ENCODE assay signal across 10 cellular contexts in the genomic region with DNA sequence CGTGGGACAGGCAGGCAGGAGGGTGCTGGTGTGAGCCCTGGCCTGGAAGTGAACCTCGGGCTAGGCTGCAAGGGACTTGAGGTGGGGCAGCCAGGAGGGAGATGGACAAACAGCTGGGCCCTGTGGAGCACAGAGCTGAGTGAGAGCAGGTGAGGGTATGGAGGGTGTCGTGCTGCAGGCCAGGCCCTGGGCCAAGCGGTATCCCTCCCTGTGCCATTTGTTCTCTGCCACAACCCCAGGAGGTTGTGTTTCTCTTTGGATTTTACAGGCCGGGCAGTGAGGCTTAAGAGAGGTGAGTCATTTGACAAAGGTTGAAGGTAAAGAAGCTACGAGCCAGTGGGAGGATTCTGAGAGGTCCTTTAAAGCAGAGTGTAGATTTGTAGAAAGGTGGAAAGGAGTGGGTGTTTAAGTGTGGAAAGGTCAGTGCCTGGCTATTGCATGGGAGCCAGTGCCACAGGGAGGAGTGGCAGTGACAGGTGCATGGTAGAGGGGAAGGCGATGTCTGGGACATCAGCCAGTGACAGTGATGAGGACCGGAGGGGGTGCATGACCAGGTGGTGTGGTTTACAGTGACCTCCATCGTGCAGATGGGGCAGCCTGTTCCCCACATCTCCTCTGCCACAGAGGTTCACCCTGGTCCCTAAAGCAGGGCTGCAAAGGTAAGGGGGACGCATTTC. TPM values are rescaled to one million over a fixed set of nuclear protein-coding genes. Genes with fewer than 3 reads are reported as not detected.
DNase-seq lines count a peak whose midpoint lies in the region; ATAC-seq and TF ChIP-seq lines count a peak whose summit lies in the region.
"Had no signal": no experiment of that assay in that cellular context is flagged by ENCODE, and none has a peak within 500 bp of the region (broad histone marks: within the 10 kb centered on the region; RNA-seq: fewer than 3 reads in every experiment).

No MANE protein-coding gene starts in this region.

- peak overlapping the region; percentile 87 for H2AK5ac ChIP-seq in trophoblast cell (ENCODE audit: low read length)

- H2AFZ ChIP-seq in trophoblast cell (ENCODE audit: insufficient read depth, low read length, poor library complexity) = peak overlapping the region; percentile 41
- H2AFZ ChIP-seq: parathyroid adenoma had no signal

- peak overlapping the region; percentile 92 for H2BK120ac ChIP-seq in trophoblast cell (ENCODE audit: insufficient read depth, low read length, poor library complexity)

- H3K4ac ChIP-seq in trophoblast cell (ENCODE audit: low read depth, low read length) = peak overlapping the region; percentile 41

- H3K27me3 ChIP-seq in Panc1 (ENCODE audit: control insufficient read depth, insufficient read depth, low read length) (no peaks in the 10 kb centered on the region), foreskin keratinocyte (no peaks in the 10 kb centered on the region), trophoblast cell (ENCODE audit: insufficient read depth, low read length) (no peaks in the 10 kb centered on the region)

- no peak for TF ChIP-seq CTCF in Panc1 (IDR thresholded peaks at IDR 0.05)
- TF ChIP-seq CTCF in foreskin keratinocyte (conservative IDR thresholded peaks at IDR 0.05) = no peak

- H3K4me1 ChIP-seq in Panc1 (ENCODE audit: control insufficient read depth, insufficient read depth, low read length) (0 out of 2 replicates have a peak, but pooled peaks cover 8% of the 10 kb centered on the region), foreskin keratinocyte (no peaks in the 10 kb centered on the region), trophoblast cell (ENCODE audit: control insufficient read depth in 1 of 2, insufficient read depth in 2 of 2, low read length in 2 of 2) (peaks cover 19 to 24% of the 10 kb centered on the region in 2 experiments)
- H3K4me1 ChIP-seq: parathyroid adenoma had no signal

- no peaks in the 10 kb centered on the region for H3K79me2 ChIP-seq in trophoblast cell (ENCODE audit: control insufficient read depth, insufficient read depth, low read length, poor library complexity)
- H3K79me2 ChIP-seq: parathyroid adenoma had no signal

- intact Hi-C loops in Panc1 (cut with micrococcal nuclease; ENCODE audit: unreplicated experiment) = no loop called here

- peak overlapping the region; percentile 38 for H3K4me2 ChIP-seq in trophoblast cell (ENCODE audit: low read length)

- H2BK12ac ChIP-seq in trophoblast cell (ENCODE audit: low read length) = peak overlapping the region; percentile 85

- H3K4me3 ChIP-seq in Panc1 (ENCODE audit: low read depth in 2 of 2, low read length in 2 of 2) (no peak overlapping the region), trophoblast cell (ENCODE audit: low read depth, low read length) (no peak overlapping the region)

- ATAC-seq in Panc1 = peak; percentile 46
- peak; percentile 8 for ATAC-seq in foreskin keratinocyte
- no peak for ATAC-seq in HG03442 (IDR thresholded peaks at IDR 0.05; ENCODE audit: unreplicated experiment)
- ATAC-seq in GM19463 (IDR thresholded peaks at IDR 0.05; ENCODE audit: unreplicated experiment) = no peak
- ATAC-seq in GM21423 (IDR thresholded peaks at IDR 0.05; ENCODE audit: unreplicated experiment) = no peak

- DNase-seq in DMS53 treated with DMSO at 0.1 percent for 48 hours (lab: John Stamatoyannopoulos, UW; ENCODE audit: unreplicated experiment) (peak; percentile 57), Panc1 (ENCODE audit: low read depth, low spot score) (no peak), foreskin keratinocyte (no peak), trophoblast cell (no peak), putamen (ENCODE audit: low spot score) (no peak)

- no peaks in the 10 kb centered on the region for H3K36me3 ChIP-seq in Panc1 (ENCODE audit: control insufficient read depth, insufficient read depth, low read length)
- peaks cover 0 to 3% of the 10 kb centered on the region in 2 experiments for H3K36me3 ChIP-seq in trophoblast cell (ENCODE audit: control insufficient read depth in 1 of 2, insufficient read depth in 2 of 2, low read length in 2 of 2)

- H3K14ac ChIP-seq in trophoblast cell (ENCODE audit: low read length) = peak overlapping the region; percentile 78

- peak overlapping the region; percentile 79 for H3K18ac ChIP-seq in trophoblast cell (ENCODE audit: low read length)

- no TSS peak for BruUV-seq in Panc1 (replicated peaks; lab: Mats Ljungman, UMichigan)

- no peak overlapping the region for H3K9ac ChIP-seq in trophoblast cell (ENCODE audit: low read length)
- H3K9ac ChIP-seq: parathyroid adenoma had no signal

- peak overlapping the region; percentile 9 for H4K12ac ChIP-seq in trophoblast cell (ENCODE audit: low read depth, low read length)

- no peak overlapping the region for H3K23ac ChIP-seq in trophoblast cell (ENCODE audit: low read length)

- CTCF ChIA-PET in Panc1 (lab: Charles Lee) = interaction anchor here (0.5 to 0.6 kb wide), 4 partner anchors 8 to 669 kb away, joined by 3 to 4 read pairs (median 3); no protein-coding TSS in a partner anchor

- WGBS in trophoblast cell (ENCODE audit: extremely low coverage, insufficient coverage, insufficient read length) = no CpG with 5 or more reads among the region's 10 CpGs

- H3K27ac ChIP-seq in Panc1 (ENCODE audit: low read length) (no peak overlapping the region), foreskin keratinocyte (no peak overlapping the region), trophoblast cell (ENCODE audit: low read depth, low read length) (peak overlapping the region; percentile 92)
- H3K27ac ChIP-seq: C4-2B, parathyroid adenoma had no signal

- H3K79me1 ChIP-seq in trophoblast cell (ENCODE audit: low read length) = peaks cover 13% of the 10 kb centered on the region

- no peaks in the 10 kb centered on the region for H3K9me3 ChIP-seq in Panc1 (ENCODE audit: control insufficient read depth, insufficient read depth, low read depth, low read length)
- H3K9me3 ChIP-seq in trophoblast cell (ENCODE audit: insufficient read depth, low read depth, low read length) = peaks cover 2% of the 10 kb centered on the region

- POLR2A ChIA-PET in Panc1 (lab: Charles Lee) = no interaction called here

- H4K91ac ChIP-seq in trophoblast cell (ENCODE audit: low read depth, low read length) = peak overlapping the region; percentile 96

- H4K8ac ChIP-seq in trophoblast cell (ENCODE audit: low read depth, low read length) = peak overlapping the region; percentile 73

- peak overlapping the region; percentile 79 for H2BK5ac ChIP-seq in trophoblast cell (ENCODE audit: low read depth, low read length, poor library complexity)

- in situ Hi-C loops in Panc1 (cut with HindIII; ENCODE audit: low pct_unique_long_range_greater_than_20kb, low sequenced_read_pairs) = no loop called here

RNA-seq across cellular contexts. Expression of gene GMPR, which starts 39.8 kb away (rescaled TPM):
- total RNA-seq in Panc1 (2021; ENCODE audit: unreplicated experiment) (3.5 TPM), foreskin keratinocyte (0.32 and 0.37 TPM in 2 replicates)
- 3.5 TPM for polyA plus RNA-seq in Panc1 (2012; ENCODE audit: insufficient read length)
- polyA plus RNA-seq in foreskin keratinocyte = 0.56 and 1.0 TPM in 2 replicates
- 17.5 and 17.8 TPM in 2 replicates for polyA plus RNA-seq in trophoblast cell (2013)

Comparison
In these comparisons a context has a peak if more than half of its experiments do, and no peak if none do; other contexts are left out.
1. ATAC-seq: peak in Panc1 (single experiment) and foreskin keratinocyte (single experiment); none in HG03442 (single experiment), GM19463 (single experiment) and GM21423 (single experiment).